ENCODE assay signal across 8 cellular contexts in the genomic region with DNA sequence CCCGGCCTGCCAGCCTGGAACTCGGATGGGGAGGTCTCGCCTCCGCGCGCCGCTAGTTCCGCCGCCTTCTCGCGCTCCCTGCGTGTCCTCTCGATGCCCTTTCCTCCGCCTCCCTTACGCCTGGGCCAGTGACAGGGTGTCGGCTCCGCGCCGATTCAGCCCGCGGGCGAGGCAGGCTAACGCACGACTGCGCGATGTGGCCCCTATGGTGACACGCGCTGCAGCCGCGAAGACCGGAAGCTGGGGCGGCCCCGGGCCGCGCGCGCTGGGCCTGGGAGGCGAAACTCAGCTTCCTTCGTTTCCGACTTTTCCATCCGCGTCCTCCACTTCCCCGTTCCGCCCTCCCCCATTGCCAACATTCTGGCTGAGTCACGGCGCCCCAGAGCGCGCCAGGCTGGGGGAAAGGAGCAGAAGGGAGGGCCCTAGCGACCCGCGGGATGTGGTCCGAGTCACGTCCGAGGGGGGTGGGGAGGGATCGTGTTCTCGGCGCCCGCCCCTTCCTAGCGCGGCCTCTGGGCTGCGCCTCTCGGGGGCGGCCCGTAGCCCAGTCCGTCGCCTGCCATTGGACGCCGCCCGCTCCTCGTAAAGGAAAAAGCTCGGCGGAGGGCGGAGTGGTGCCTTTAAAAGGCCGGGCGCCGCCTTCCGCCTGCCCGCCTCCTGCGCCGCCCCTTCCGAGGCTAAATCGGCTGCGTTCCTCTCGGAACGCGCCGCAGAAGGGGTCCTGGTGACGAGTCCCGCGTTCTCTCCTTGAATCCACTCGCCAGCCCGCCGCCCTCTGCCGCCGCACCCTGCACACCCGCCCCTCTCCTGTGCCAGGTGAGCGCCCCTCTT. TPM values are rescaled to one million over a fixed set of nuclear protein-coding genes. Genes with fewer than 3 reads are reported as not detected.
DNase-seq lines count a peak whose midpoint lies in the region; ATAC-seq, FAIRE-seq and TF ChIP-seq lines count a peak whose summit lies in the region.

A gene (plus strand): TSS at position 649 of the 831 bp plus-strand sequence. CDS start 1,138 bp downstream, outside the sequence.

- POLR2A ChIA-PET in IMR-90 (lab: Charles Lee; ENCODE audit: unreplicated experiment) = interaction anchor here (0.6 to 1.3 kb wide), 3 partner anchors 10 to 12 kb away, joined by 4 to 6 read pairs (median 4); a partner anchor contains a TSS

- CTCF ChIA-PET in IMR-90 (lab: Yijun Ruan, JAX) = interaction anchor here (0.6 to 1.0 kb wide), 2 partner anchors 10 to 200 kb away, joined by 3 read pairs; no protein-coding TSS in a partner anchor

- peak; percentile 90 for DNase-seq in D721Med (ENCODE audit: insufficient read length, low spot score)
- DNase-seq in IMR-90 = peak; percentile 98
- DNase-seq in OCI-M1 (lab: John Stamatoyannopoulos, UW) = peak; percentile 99
- peak; percentile 95 for DNase-seq in activated T-cell treated with anti-CD3 and anti-CD28 coated beads for 24 hours (ENCODE audit: low read depth)
- DNase-seq in epidermal melanocyte (ENCODE audit: insufficient read length, low spot score) = peak; percentile 88
- DNase-seq in mucosa of descending colon = peak; percentile 98 to 99 (median 98)
- DNase-seq in stimulated activated CD8-positive, alpha-beta memory T cell treated with anti-CD3 and anti-CD28 coated beads, Interleukin-4, amount 100 ng/mL, for 24 hours (ENCODE audit: low read depth) = peak; percentile 94

- peak within 1 kb of the TSS; percentile 98 for H4K5ac ChIP-seq in IMR-90 (ENCODE audit: low read depth, low read length)

- peak within 1 kb of the TSS; percentile 99 for H2AFZ ChIP-seq in IMR-90 (replicated peaks; ENCODE audit: low read length, poor library complexity)

- peak; percentile 99 for TF ChIP-seq POLR2A in IMR-90 (IDR thresholded peaks at IDR 0.05; ENCODE audit: low read depth, low read length)

- H3K27ac ChIP-seq in IMR-90 (ENCODE audit: insufficient read depth, low read length) = peak within 1 kb of the TSS; percentile 99

- no peak for TF ChIP-seq RAD21 in IMR-90 (IDR thresholded peaks at IDR 0.05; ENCODE audit: low read length)

- peak within 1 kb of the TSS; percentile 99 for H2BK5ac ChIP-seq in IMR-90 (ENCODE audit: low read depth, low read length, poor library complexity, severe bottlenecking)

- H2AK5ac ChIP-seq in IMR-90 (ENCODE audit: low read depth, low read length) = peak within 1 kb of the TSS; percentile 98

- peak within 1 kb of the TSS; percentile 100 for H3K4ac ChIP-seq in IMR-90 (ENCODE audit: low read depth, low read length)

- ATAC-seq in GM21526 (IDR thresholded peaks at IDR 0.05; ENCODE audit: low FRiP score, unreplicated experiment) = peak; percentile 52
- peak; percentile 88 for ATAC-seq in IMR-90 (ENCODE audit: low read depth)
- ATAC-seq in mucosa of descending colon = peak; percentile 88

- peak within 1 kb of the TSS; percentile 99 for H4K91ac ChIP-seq in IMR-90 (ENCODE audit: insufficient read depth, low read depth, low read length)

- no TSS peak for BruUV-seq in IMR-90 (replicated peaks; lab: Mats Ljungman, UMichigan)

- peaks cover 28% of the 10 kb centered on the region for H3K9me1 ChIP-seq in IMR-90 (ENCODE audit: insufficient read depth, low read length)

- peaks cover 47% of the 10 kb centered on the region for H4K20me1 ChIP-seq in IMR-90 (ENCODE audit: insufficient read depth, low read length)

- H3K79me1 ChIP-seq in IMR-90 (ENCODE audit: low read depth in 1 of 2, low read length in 2 of 2) = peaks cover 22 to 53% of the 10 kb centered on the region in 2 experiments; a peak in 3 of 4 replicates

- H3K27me3 ChIP-seq in IMR-90 (ENCODE audit: control insufficient read depth, insufficient read depth, low read length) = no peaks in the 10 kb centered on the region

- H3K9me3 ChIP-seq in IMR-90 (ENCODE audit: control insufficient read depth, insufficient read depth, low read length) (no peaks in the 10 kb centered on the region), mucosa of descending colon (no peaks in the 10 kb centered on the region)

- peak within 1 kb of the TSS; percentile 94 for H3K56ac ChIP-seq in IMR-90 (ENCODE audit: extremely low read depth, insufficient read depth, low read length)

- H3K9ac ChIP-seq in IMR-90 (ENCODE audit: low read depth, low read length) = peak within 1 kb of the TSS; percentile 96

- in situ Hi-C loops in IMR-90 (cut with MboI; ENCODE audit: low sequenced_read_pairs) = no loop called here

- peak within 1 kb of the TSS; percentile 99 for H3K23ac ChIP-seq in IMR-90 (ENCODE audit: low read depth, low read length)

- H3K4me3 ChIP-seq in IMR-90 (ENCODE audit: insufficient read depth, low read depth, low read length) = peak within 1 kb of the TSS; percentile 85
- H3K4me3 ChIP-seq in mucosa of descending colon = peak within 1 kb of the TSS; percentile 96

- H3K36me3 ChIP-seq in IMR-90 (ENCODE audit: control insufficient read depth, insufficient read depth, low read length) = peaks cover 36% of the 10 kb centered on the region
- H3K36me3 ChIP-seq in mucosa of descending colon (ENCODE audit: low read depth) = peaks cover 15% of the 10 kb centered on the region

- peaks cover 37% of the 10 kb centered on the region for H3K4me1 ChIP-seq in IMR-90 (ENCODE audit: control insufficient read depth, insufficient read depth, low read length)
- H3K4me1 ChIP-seq in mucosa of descending colon (ENCODE audit: low read depth) = peaks cover 44% of the 10 kb centered on the region

- H2BK20ac ChIP-seq in IMR-90 (ENCODE audit: low read depth, low read length) = no peak within 1 kb of the TSS

- intact Hi-C loops in IMR-90 (cut with micrococcal nuclease) = no loop called here
- intact Hi-C loops in mucosa of descending colon (cut with DNase I, micrococcal nuclease) = no loop called here

- peak within 1 kb of the TSS; percentile 96 for H3K4me2 ChIP-seq in IMR-90 (ENCODE audit: low read depth, low read length)

- FAIRE-seq in D721Med (lab: Jason Lieb, UNC) = no peak

- H3K14ac ChIP-seq in IMR-90 (replicated peaks; ENCODE audit: low read depth, low read length) = peak within 1 kb of the TSS; percentile 100

- peak within 1 kb of the TSS; percentile 98 for H2BK120ac ChIP-seq in IMR-90 (ENCODE audit: low read depth, low read length)

- WGBS in IMR-90 (ENCODE audit: extremely low coverage in 2 of 2, insufficient read length in 1 of 2), 2 experiments = 2% methylated on average over 48 of the region's 97 CpGs; no CpG with 5 or more reads in 1 of the 2 experiments

- TF ChIP-seq CTCF in D721Med (IDR thresholded peaks at IDR 0.05; ENCODE audit: insufficient read depth, missing control alignments) (no peak), IMR-90 (conservative IDR thresholded peaks at IDR 0.05; ENCODE audit: low read depth, low read length) (no peak), mucosa of descending colon (IDR thresholded peaks at IDR 0.05) (peak; percentile 5)

- dilution Hi-C loops in IMR-90 (cut with HindIII; ENCODE audit: low sequenced_read_pairs, unreplicated experiment) = no loop called here

- H2AK9ac ChIP-seq in IMR-90 (replicated peaks; ENCODE audit: low read depth, low read length, poor library complexity) = peak within 1 kb of the TSS; percentile 100

- H2BK15ac ChIP-seq in IMR-90 (ENCODE audit: low read depth, low read length) = peak within 1 kb of the TSS; percentile 78; the same call in 2 of the 3 replicates

- H4K8ac ChIP-seq in IMR-90 (ENCODE audit: low read depth in 2 of 2, low read length in 2 of 2) = peak within 1 kb of the TSS; percentile 86 to 99

- H3K18ac ChIP-seq in IMR-90 (ENCODE audit: low read depth, low read length) = peak within 1 kb of the TSS; percentile 93

TF ChIP-seq in IMR-90, 13 proteins besides CTCF, POLR2A, EP300 and RAD21:
- no peak for TF ChIP-seq SMC3 (IDR thresholded peaks at IDR 0.05; ENCODE audit: low read depth, low read length)
- TF ChIP-seq MAFK (IDR thresholded peaks at IDR 0.05; ENCODE audit: low read depth, low read length) = peak; percentile 53
- TF ChIP-seq NFE2L2 (IDR thresholded peaks at IDR 0.05; ENCODE audit: low read depth, low read length) = peak; percentile 96
- TF ChIP-seq RCOR1 (IDR thresholded peaks at IDR 0.05; ENCODE audit: insufficient replicate concordance, low read length) = no peak
- peak; percentile 92 for TF ChIP-seq MAZ (IDR thresholded peaks at IDR 0.05; ENCODE audit: borderline replicate concordance, low read depth, low read length)
- TF ChIP-seq, protein P1, sequence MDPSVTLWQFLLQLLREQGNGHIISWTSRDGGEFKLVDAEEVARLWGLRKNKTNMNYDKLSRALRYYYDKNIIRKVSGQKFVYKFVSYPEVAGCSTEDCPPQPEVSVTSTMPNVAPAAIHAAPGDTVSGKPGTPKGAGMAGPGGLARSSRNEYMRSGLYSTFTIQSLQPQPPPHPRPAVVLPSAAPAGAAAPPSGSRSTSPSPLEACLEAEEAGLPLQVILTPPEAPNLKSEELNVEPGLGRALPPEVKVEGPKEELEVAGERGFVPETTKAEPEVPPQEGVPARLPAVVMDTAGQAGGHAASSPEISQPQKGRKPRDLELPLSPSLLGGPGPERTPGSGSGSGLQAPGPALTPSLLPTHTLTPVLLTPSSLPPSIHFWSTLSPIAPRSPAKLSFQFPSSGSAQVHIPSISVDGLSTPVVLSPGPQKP (IDR thresholded peaks at IDR 0.05; ENCODE audit: borderline replicate concordance, low read depth, low read length) = no peak
- TF ChIP-seq CEBPB (IDR thresholded peaks at IDR 0.05; ENCODE audit: low read depth, low read length) = no peak
- peak; percentile 61; the same call in 1 of the 2 replicates for TF ChIP-seq CHD1 (IDR thresholded peaks at IDR 0.05; ENCODE audit: low read depth, low read length)
- TF ChIP-seq, protein P2, sequence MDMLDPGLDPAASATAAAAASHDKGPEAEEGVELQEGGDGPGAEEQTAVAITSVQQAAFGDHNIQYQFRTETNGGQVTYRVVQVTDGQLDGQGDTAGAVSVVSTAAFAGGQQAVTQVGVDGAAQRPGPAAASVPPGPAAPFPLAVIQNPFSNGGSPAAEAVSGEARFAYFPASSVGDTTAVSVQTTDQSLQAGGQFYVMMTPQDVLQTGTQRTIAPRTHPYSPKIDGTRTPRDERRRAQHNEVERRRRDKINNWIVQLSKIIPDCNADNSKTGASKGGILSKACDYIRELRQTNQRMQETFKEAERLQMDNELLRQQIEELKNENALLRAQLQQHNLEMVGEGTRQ (IDR thresholded peaks at IDR 0.05; ENCODE audit: low read depth, low read length) = 0 out of 2 replicates have a peak, but pooled peaks have one; percentile 6
- TF ChIP-seq BHLHE40 (IDR thresholded peaks at IDR 0.05; ENCODE audit: low read depth, low read length) = no peak; the same call in 1 of the 2 replicates
- peak; percentile 81; the same call in 1 of the 2 replicates for TF ChIP-seq FOS (IDR thresholded peaks at IDR 0.05; ENCODE audit: low read depth, low read length)
- TF ChIP-seq MXI1 (IDR thresholded peaks at IDR 0.05; ENCODE audit: borderline replicate concordance, low read depth, low read length) = peak; percentile 73; the same call in 1 of the 2 replicates
- no peak for TF ChIP-seq RFX5 (IDR thresholded peaks at IDR 0.05; ENCODE audit: low read depth, low read length)

RNA-seq across cellular contexts. Expression of the gene that starts here (rescaled TPM):
- total RNA-seq in IMR-90 (2012; rRNA removed) (1,576 and 1,697 TPM in 2 replicates), mucosa of descending colon (1,000 to 10,000 TPM; 1,235 to 2,016 (median 1,778) TPM)
- 1,990 and 2,139 TPM in 2 replicates for polyA plus RNA-seq in IMR-90 (2012; rRNA removed)
- polyA plus RNA-seq in IMR-90 (2012; cell fraction: cytosol; rRNA removed) = 1,937 and 3,090 TPM in 2 replicates
- polyA plus RNA-seq in IMR-90 (2012; cell fraction: nucleus; rRNA removed; ENCODE audit: low replicate concordance) = 1,158 and 2,042 TPM in 2 replicates

Comparison
In these comparisons a context has a peak if more than half of its experiments do, and no peak if none do; other contexts are left out.
1. Peak in every context shown above with its lines: DNase-seq, ATAC-seq, H3K4me3 ChIP-seq and H3K27ac ChIP-seq.